8 cellular contexts compared by ENCODE assay signal in the genomic region with DNA sequence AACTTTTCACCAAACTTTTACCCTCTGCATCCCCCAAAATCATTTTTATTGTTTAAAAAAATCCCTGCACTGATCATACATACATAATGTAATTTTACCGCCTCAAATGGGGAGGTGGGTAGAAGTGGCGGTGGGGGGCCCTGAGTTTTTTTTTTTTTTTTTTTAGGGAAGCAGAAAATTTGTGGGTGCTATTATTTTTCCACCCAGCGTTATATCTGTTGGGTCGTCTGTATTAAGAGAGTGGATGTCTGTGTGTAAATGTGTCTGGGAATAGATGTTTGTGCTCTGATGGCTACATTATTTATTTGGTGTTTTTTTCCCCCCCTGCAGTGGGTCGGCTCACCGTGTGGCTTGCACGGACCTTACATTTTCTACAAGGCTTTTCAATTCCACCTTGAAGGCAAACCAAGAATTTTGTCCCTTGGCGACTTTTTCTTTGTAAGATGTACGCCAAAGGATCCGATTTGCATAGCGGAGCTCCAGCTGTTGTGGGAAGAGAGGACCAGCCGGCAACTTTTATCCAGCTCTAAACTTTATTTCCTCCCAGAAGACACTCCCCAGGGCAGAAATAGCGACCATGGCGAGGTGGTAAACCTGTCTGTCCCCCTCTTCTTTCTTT. TPM values are rescaled to one million over a fixed set of nuclear protein-coding genes. Genes with fewer than 3 reads are reported as not detected.
DNase-seq lines count a peak whose midpoint lies in the region; ATAC-seq, FAIRE-seq and TF ChIP-seq lines count a peak whose summit lies in the region.

No MANE protein-coding gene starts in this region.

- WGBS in body of pancreas, 2 donors: 0% methylated on average over 14 of the region's 14 CpGs
- WGBS in stomach, 5 donors: 0 to 1% (median 0%) methylated on average over 14 of the region's 14 CpGs

- no peak for TF ChIP-seq EP300 in stomach (IDR thresholded peaks at IDR 0.05)

- peaks cover 43% of the 10 kb centered on the region for H3K4me1 ChIP-seq in body of pancreas
- H3K4me1 ChIP-seq in kidney (ENCODE audit: control insufficient read depth in 1 of 2, insufficient read depth in 1 of 2, low read depth in 1 of 2, low read length in 2 of 2): peaks cover 10 to 18% of the 10 kb centered on the region in 2 donors
- H3K4me1 ChIP-seq in stomach: peaks cover 38 to 64% (median 52%) of the 10 kb centered on the region in 4 donors

- FAIRE-seq in kidney (lab: Jason Lieb, UNC): no peak

- no peaks in the 10 kb centered on the region for H3K9me3 ChIP-seq in MG63
- no peaks in the 10 kb centered on the region for H3K9me3 ChIP-seq in body of pancreas
- no peaks in the 10 kb centered on the region for H3K9me3 ChIP-seq in kidney (ENCODE audit: control insufficient read depth in 1 of 2, low read length in 2 of 2)
- no peaks in the 10 kb centered on the region for H3K9me3 ChIP-seq in stomach

- peak overlapping the region; percentile 68 to 95 for H3K9ac ChIP-seq in kidney (ENCODE audit: low read length in 2 of 2)

- TF ChIP-seq POLR2A in body of pancreas (IDR thresholded peaks at IDR 0.05) (no peak), stomach (IDR thresholded peaks at IDR 0.05) (no peak)

- CTCF ChIA-PET in Calu3 (lab: Charles Lee): interaction anchor here (0.6 to 2.4 kb wide), 11 partner anchors 31 to 343 kb away, joined by 3 to 15 read pairs (median 3); no protein-coding TSS in a partner anchor

- H3K36me3 Mint-ChIP-seq in Calu3 (ENCODE audit: insufficient read depth, unreplicated experiment): peaks cover 56% of the 10 kb centered on the region

- H3K27ac Mint-ChIP-seq in Calu3 (ENCODE audit: unreplicated experiment): peak overlapping the region; percentile 77

- no peaks in the 10 kb centered on the region for H3K9me3 Mint-ChIP-seq in Calu3 (ENCODE audit: low read depth, unreplicated experiment)

- H3K27ac ChIP-seq in body of pancreas (peak overlapping the region; percentile 93 to 99 (median 96)), kidney (ENCODE audit: low read depth in 2 of 2, low read length in 2 of 2) (peak overlapping the region; percentile 98 to 99), stomach (peak overlapping the region; percentile 93 to 99 (median 98))

- DNase-seq in Calu3: no peak
- no peak for DNase-seq in MG63
- DNase-seq in body of pancreas: peak in 3 of 4 donors; percentile 17 to 37 (median 27)
- no peak for DNase-seq in kidney
- DNase-seq in stomach: no peak
- DNase-seq in NCI-H1105 treated with DMSO at 0.1 percent for 48 hours (lab: John Stamatoyannopoulos, UW): no peak

- H3K27me3 ChIP-seq in MG63: no peaks in the 10 kb centered on the region
- H3K27me3 ChIP-seq in body of pancreas: no peaks in the 10 kb centered on the region
- no peaks in the 10 kb centered on the region for H3K27me3 ChIP-seq in stomach

- H3K4me3 Mint-ChIP-seq in Calu3 (ENCODE audit: low read depth, unreplicated experiment): peak overlapping the region; percentile 79

- BruUV-seq in Calu3 (replicated peaks; lab: Mats Ljungman, UMichigan): TSS peak; percentile 36

- H3K36me3 ChIP-seq in MG63 (no peaks in the 10 kb centered on the region), body of pancreas (replicated peaks in 1 of 2; ENCODE audit: insufficient read depth in 1 of 2, low read depth in 2 of 2) (no peaks in the 10 kb centered on the region), kidney (ENCODE audit: control insufficient read depth in 1 of 2, insufficient read depth in 2 of 2, low read length in 2 of 2) (no peaks in the 10 kb centered on the region), stomach (no peaks in the 10 kb centered on the region)

- peaks cover 43% of the 10 kb centered on the region for H3K4me1 Mint-ChIP-seq in Calu3 (ENCODE audit: low read depth, unreplicated experiment)

- H3K4me3 ChIP-seq in MG63 (peak overlapping the region; percentile 73), body of pancreas (peak overlapping the region; percentile 19 to 93), kidney (ENCODE audit: low read length in 2 of 2) (peak overlapping the region; percentile 91 to 95), stomach (peak overlapping the region; percentile 61 to 82 (median 71))

- H3K27me3 Mint-ChIP-seq in Calu3 (ENCODE audit: unreplicated experiment): no peaks in the 10 kb centered on the region

- ATAC-seq in body of pancreas (no peak), HG03439 (IDR thresholded peaks at IDR 0.05; ENCODE audit: unreplicated experiment) (no peak), HG03565 (IDR thresholded peaks at IDR 0.05; ENCODE audit: unreplicated experiment) (no peak)

- intact Hi-C loops in Calu3 (cut with micrococcal nuclease; ENCODE audit: unreplicated experiment) (loop anchor here (2.0 to 5.0 kb wide), 5 partner anchors 65 to 480 kb away; no protein-coding TSS in a partner anchor), body of pancreas (cut with DNase I) (no loop called here), kidney (cut with DNase I) (no loop called here), stomach (cut with DNase I; ENCODE audit: low total_unique reads) (loop anchor here (10.0 kb wide), 1 partner anchor 343 kb away; no protein-coding TSS in a partner anchor)

- TF ChIP-seq CTCF in Calu3 (IDR thresholded peaks at IDR 0.05; ENCODE audit: unreplicated experiment): no peak
- no peak for TF ChIP-seq CTCF in body of pancreas (IDR thresholded peaks at IDR 0.05)
- no peak for TF ChIP-seq CTCF in kidney (IDR thresholded peaks at IDR 0.05; ENCODE audit: borderline replicate concordance, extremely low read depth, insufficient read depth)
- no peak for TF ChIP-seq CTCF in stomach (IDR thresholded peaks at IDR 0.05)

RNA-seq across cellular contexts. Expression of gene ARID5B, which starts 0.4 kb away (rescaled TPM):
- total RNA-seq in Calu3 (2022): 9.5 and 10.0 TPM in 2 replicates
- total RNA-seq in MG63 (2014; rRNA removed; shearing (Covaris generic); ENCODE audit: low replicate concordance): 12.8 and 15.3 TPM in 2 replicates
- 10 to 100 TPM; 16.1 to 17.1 TPM for total RNA-seq in body of pancreas
- total RNA-seq in kidney: 77.9 TPM
- 8.6 TPM for polyA plus RNA-seq in kidney (ENCODE audit: insufficient read depth, low read depth, low replicate concordance)
- 10 to 100 TPM in 4 of 5 donors, 1 to 10 TPM in 1; 8.7 to 64.2 (median 21.9) TPM for total RNA-seq in stomach
- 1 to 10 TPM; 5.4 to 8.2 (median 5.9) TPM for polyA plus RNA-seq in stomach

Comparison
In these comparisons a context has a peak if more than half of its experiments do, and no peak if none do; other contexts are left out.
1. DNase-seq: peak in body of pancreas (3 of 4); none in Calu3 (single experiment), MG63 (single experiment), kidney (single experiment), stomach (single experiment) and NCI-H1105 treated with DMSO at 0.1 percent for 48 hours (single experiment).
2. intact Hi-C loops: an anchor here in Calu3 (2.0 to 5.0 kb wide) and stomach (10.0 kb wide); none called in body of pancreas and kidney.
3. Peak in every context shown above with its lines, with median percentiles within 50 percentile points of each other: H3K4me3 ChIP-seq and H3K27ac ChIP-seq.